In the genomic region with DNA sequence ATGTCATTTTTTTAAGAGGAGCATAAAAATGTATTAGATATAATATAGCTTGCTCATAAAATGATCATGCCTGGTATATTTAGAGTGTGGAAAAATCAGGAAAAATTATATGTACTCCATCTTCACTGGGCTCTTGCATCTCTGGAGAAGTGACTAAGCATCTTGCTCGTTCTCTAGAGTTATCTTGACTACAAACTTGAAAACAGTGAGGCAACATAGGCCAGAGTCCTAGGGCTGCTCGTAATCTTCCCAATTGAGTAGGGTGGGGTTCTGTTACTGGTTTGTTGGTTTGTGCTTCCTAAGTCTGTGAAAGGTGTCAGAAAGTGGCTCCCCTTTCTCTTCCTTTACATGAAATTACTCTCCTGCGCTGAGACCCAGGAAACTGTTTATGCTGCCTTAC, we compare ENCODE assay signal across 19 cellular contexts.
"Had no signal": no experiment of that assay in that cellular context is flagged by ENCODE, and none has a peak within 500 bp of the region (broad histone marks: within the 10 kb centered on the region; RNA-seq: fewer than 3 reads in every experiment).

No MANE protein-coding gene starts in this region.

- H3K27ac ChIP-seq: coronary artery, sigmoid colon, testis had no signal

- FAIRE-seq: endometrium, TTC549 had no signal

- ATAC-seq: stimulated activated memory B cell treated with anti-CD40 and anti-IgM and Interleukin-4, amounts not matched to agents 10 μg/mL and 1 μg/mL and 100 μg/mL, for 72 hours had no signal

- H3K4me1 ChIP-seq: testis had no signal

- H3K27me3 ChIP-seq: sigmoid colon, testis had no signal

- H3K9me3 ChIP-seq: sigmoid colon, testis had no signal

- DNase-seq: activated B cell treated with CpG ODN at 0.5 μM for 24 hours; activated CD4-positive, alpha-beta memory T cell treated with anti-CD3 and anti-CD28 coated beads for 36 hours; activated CD4-positive, alpha-beta T cell treated with anti-CD3 and anti-CD28 coated beads for 4 hours; activated naive CD4-positive, alpha-beta T cell; activated naive CD8-positive, alpha-beta T cell treated with anti-CD3 and anti-CD28 coated beads for 36 hours; activated T-cell treated with anti-CD3 and anti-CD28 coated beads for 4 hours; central memory CD4-positive, alpha-beta T cell; glutamatergic neuron; hippocampal formation; islet precursor cell; nucleus accumbens; sigmoid colon; stimulated activated CD4-positive, alpha-beta T cell treated with anti-CD3 and anti-CD28 coated beads, Interleukin-4, amount 100 ng/mL, for 4 hours; testis had no signal

- H3K4me3 ChIP-seq: coronary artery, lung, sigmoid colon, testis had no signal
